In the genomic region with DNA sequence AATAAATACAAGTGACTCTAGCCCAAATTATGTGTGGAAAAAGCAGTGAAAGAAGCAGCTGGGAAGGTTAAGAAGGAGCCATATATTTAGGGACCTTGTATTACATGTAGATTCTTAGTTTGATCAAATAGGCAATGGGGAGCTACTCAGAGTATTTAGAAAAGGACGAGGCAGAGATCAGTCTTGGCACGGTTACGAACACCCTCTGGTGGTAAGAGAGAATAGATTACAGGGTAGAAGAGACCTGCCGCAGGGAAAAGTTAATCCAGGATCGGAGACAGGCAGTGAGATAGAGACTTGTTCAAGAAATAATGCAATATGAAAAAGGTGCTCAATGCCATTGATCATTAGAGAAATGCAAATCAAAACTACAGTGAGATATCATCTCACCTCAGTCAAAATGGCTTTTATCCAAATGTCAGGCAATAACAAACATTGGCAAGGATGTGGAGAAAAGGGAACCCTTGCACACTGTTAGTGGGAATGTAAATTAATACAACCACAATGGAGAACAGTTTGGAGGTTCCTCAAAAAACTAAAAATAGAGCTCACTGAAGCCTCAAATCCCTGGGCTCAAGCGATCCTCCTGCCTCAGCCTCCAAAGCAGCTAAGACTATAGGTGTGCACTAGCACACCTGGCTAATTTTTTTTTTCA, we compare ENCODE assay signal across 8 cellular contexts. TPM values are rescaled to one million over a fixed set of nuclear protein-coding genes. Genes with fewer than 3 reads are reported as not detected.
DNase-seq lines count a peak whose midpoint lies in the region; ATAC-seq and TF ChIP-seq lines count a peak whose summit lies in the region.

No MANE protein-coding gene starts in this region.

- no peaks in the 10 kb centered on the region for H3K27me3 Mint-ChIP-seq in central memory CD8-positive, alpha-beta T cell
- H3K27me3 Mint-ChIP-seq in activated CD8-positive, alpha-beta T cell treated with anti-CD3 and anti-CD28 coated beads for 36 hours, result no peaks in the 10 kb centered on the region

- no peaks in the 10 kb centered on the region for H3K27me3 ChIP-seq in right lobe of liver

- no peaks in the 10 kb centered on the region for H3K36me3 ChIP-seq in right lobe of liver

- DNase-seq in Ammon's horn (ENCODE audit: low spot score) (peak; percentile 83), right lobe of liver (peak in 1 of 3 donors; percentile 60)
- DNase-seq in central memory CD8-positive, alpha-beta T cell (ENCODE audit: low spot score in 2 of 2), result no peak
- no peak for DNase-seq in activated CD4-positive, alpha-beta T cell treated with anti-CD3 and anti-CD28 coated beads, Interleukin-2, amount 50 U/mL, for 4 hours
- no peak for DNase-seq in activated CD8-positive, alpha-beta T cell treated with anti-CD3 and anti-CD28 coated beads for 36 hours

- no peak for ATAC-seq in central memory CD8-positive, alpha-beta T cell (replicated peaks; ENCODE audit: extremely low read depth, poor library complexity, severe bottlenecking)
- peak; percentile 90 to 97 (median 96) for ATAC-seq in right lobe of liver
- no peak for ATAC-seq in HG03097 (IDR thresholded peaks at IDR 0.05; ENCODE audit: low FRiP score, unreplicated experiment)
- no peak for ATAC-seq in GM18907 (IDR thresholded peaks at IDR 0.05; ENCODE audit: unreplicated experiment)
- no peak for ATAC-seq in activated CD8-positive, alpha-beta T cell treated with anti-CD3 and anti-CD28 coated beads for 36 hours

- TF ChIP-seq CTCF in LNCAP (IDR thresholded peaks at IDR 0.05), result peak; percentile 48
- peak; percentile 50 to 64 (median 57) for TF ChIP-seq CTCF in right lobe of liver (IDR thresholded peaks at IDR 0.05)
- TF ChIP-seq CTCF in activated CD8-positive, alpha-beta T cell treated with anti-CD3 and anti-CD28 coated beads for 36 hours (IDR thresholded peaks at IDR 0.05), result no peak

- whole genome bisulfite sequencing in right lobe of liver (ENCODE audit: insufficient coverage, low coverage, low lambda C conversion rate, missing lambda C conversion rate), result 28% methylated on average over 6 of the region's 6 CpGs

- intact Hi-C loops in right lobe of liver (cut with DNase I), result no loop called here
- intact Hi-C loops in activated CD8-positive, alpha-beta T cell treated with anti-CD3 and anti-CD28 coated beads for 36 hours (cut with micrococcal nuclease), result loop anchor here (10.0 kb wide), 1 partner anchor 331 kb away; no protein-coding TSS in a partner anchor

- no peak overlapping the region for H3K4me3 ChIP-seq in right lobe of liver

- peak overlapping the region; percentile 3 for H3K27ac Mint-ChIP-seq in central memory CD8-positive, alpha-beta T cell (ENCODE audit: low read depth)
- H3K27ac Mint-ChIP-seq in activated CD8-positive, alpha-beta T cell treated with anti-CD3 and anti-CD28 coated beads for 36 hours, result no peak overlapping the region

- peaks cover 29% of the 10 kb centered on the region for H3K4me1 Mint-ChIP-seq in central memory CD8-positive, alpha-beta T cell
- H3K4me1 Mint-ChIP-seq in activated CD8-positive, alpha-beta T cell treated with anti-CD3 and anti-CD28 coated beads for 36 hours (ENCODE audit: low read depth), result peaks cover 23% of the 10 kb centered on the region

- no peak overlapping the region for H3K4me3 Mint-ChIP-seq in central memory CD8-positive, alpha-beta T cell
- H3K4me3 Mint-ChIP-seq in activated CD8-positive, alpha-beta T cell treated with anti-CD3 and anti-CD28 coated beads for 36 hours, result no peak overlapping the region

- H3K36me3 Mint-ChIP-seq in central memory CD8-positive, alpha-beta T cell (ENCODE audit: insufficient read depth), result peaks cover 20% of the 10 kb centered on the region
- peaks cover 18% of the 10 kb centered on the region for H3K36me3 Mint-ChIP-seq in activated CD8-positive, alpha-beta T cell treated with anti-CD3 and anti-CD28 coated beads for 36 hours (ENCODE audit: low read depth)

- CTCF ChIA-PET in activated CD8-positive, alpha-beta T cell treated with anti-CD3 and anti-CD28 coated beads for 36 hours (lab: Charles Lee), result interaction anchor here (0.6 kb wide), 1 partner anchor 44 kb away, joined by 3 read pairs; no protein-coding TSS in a partner anchor

- POLR2A ChIA-PET in activated CD8-positive, alpha-beta T cell treated with anti-CD3 and anti-CD28 coated beads for 36 hours (lab: Charles Lee), result no interaction called here

- no peak for TF ChIP-seq POLR2A in right lobe of liver (IDR thresholded peaks at IDR 0.05)

- no peaks in the 10 kb centered on the region for H3K9me3 Mint-ChIP-seq in central memory CD8-positive, alpha-beta T cell
- H3K9me3 Mint-ChIP-seq in activated CD8-positive, alpha-beta T cell treated with anti-CD3 and anti-CD28 coated beads for 36 hours, result no peaks in the 10 kb centered on the region

- H3K9me3 ChIP-seq in right lobe of liver, result no peaks in the 10 kb centered on the region

- H3K4me1 ChIP-seq in right lobe of liver, result peaks cover 0 to 5% (median 0%) of the 10 kb centered on the region in 4 donors

- no peak overlapping the region for H3K27ac ChIP-seq in right lobe of liver

RNA-seq across cellular contexts. Expression of gene INIP, which starts 12.0 kb away (rescaled TPM):
- total RNA-seq in right lobe of liver, result 10 to 100 TPM in 4 of 6 experiments, 1 to 10 TPM in 2; 8.2 to 15.5 (median 11.1) TPM
- total RNA-seq in activated CD8-positive, alpha-beta T cell treated with anti-CD3 and anti-CD28 coated beads for 36 hours, result 10 to 100 TPM; 28.9 to 31.0 TPM

RNA-seq across cellular contexts. Expression of gene SNX30, which starts 44.7 kb away (rescaled TPM):
- total RNA-seq in right lobe of liver, result 1 to 10 TPM; 5.2 to 9.0 (median 7.5) TPM
- total RNA-seq in activated CD8-positive, alpha-beta T cell treated with anti-CD3 and anti-CD28 coated beads for 36 hours, result 1 to 10 TPM; 3.8 to 3.9 TPM

Comparison
In these comparisons a context has a peak if more than half of its experiments do, and no peak if none do; other contexts are left out.
1. ATAC-seq: peak in right lobe of liver (4 of 4); none in central memory CD8-positive, alpha-beta T cell (single experiment), HG03097 (single experiment), GM18907 (single experiment) and activated CD8-positive, alpha-beta T cell treated with anti-CD3 and anti-CD28 coated beads for 36 hours (single experiment).